In the genomic region with DNA sequence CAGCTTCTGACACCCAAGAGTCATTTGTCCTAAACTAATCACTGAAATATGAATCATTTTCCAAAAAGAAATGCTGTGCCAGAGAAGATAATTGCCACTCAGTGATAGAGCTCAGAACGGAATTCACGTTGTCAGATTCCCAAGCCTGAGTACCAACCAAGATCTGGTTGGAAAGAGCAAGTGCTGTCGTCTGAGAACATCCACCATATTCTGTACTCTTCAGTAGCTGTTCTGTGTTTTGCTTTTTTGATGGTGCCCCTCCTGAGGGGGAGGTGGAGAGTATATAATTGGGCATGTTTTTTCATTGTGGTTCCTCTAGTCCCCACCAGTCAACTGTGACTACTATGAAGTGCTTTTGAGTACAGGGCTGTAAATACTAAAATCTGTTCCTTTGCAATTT, we compare ENCODE assay signal across 8 cellular contexts. TPM values are rescaled to one million over a fixed set of nuclear protein-coding genes. Genes with fewer than 3 reads are reported as not detected.
DNase-seq lines count a peak whose midpoint lies in the region; ATAC-seq and TF ChIP-seq lines count a peak whose summit lies in the region.

No MANE protein-coding gene starts in this region.

- DNase-seq in activated naive CD4-positive, alpha-beta T cell treated with anti-CD3 and anti-CD28 coated beads for 36 hours, result no peak
- no peak for DNase-seq in activated naive CD4-positive, alpha-beta T cell treated with anti-CD3 and anti-CD28 coated beads, Interleukin-2, amount 50 U/mL, for 16 hours
- DNase-seq in WERI-Rb-1 (no peak), left cardiac atrium (no peak), NCI-H2227 (lab: John Stamatoyannopoulos, UW; ENCODE audit: unreplicated experiment) (no peak)

- ATAC-seq in left cardiac atrium (peak; percentile 11 to 72), HG03280 (IDR thresholded peaks at IDR 0.05; ENCODE audit: unreplicated experiment) (no peak), HG02642 (IDR thresholded peaks at IDR 0.05; ENCODE audit: poor library complexity, unreplicated experiment) (no peak)

- H3K36me3 ChIP-seq in WERI-Rb-1 (no peaks in the 10 kb centered on the region), subcutaneous abdominal adipose tissue (ENCODE audit: control insufficient read depth in 5 of 5, insufficient read depth in 5 of 5, low read length in 5 of 5) (peaks cover 0 to 2% (median 0%) of the 10 kb centered on the region in 5 donors)

- peak overlapping the region; percentile 58 for H3K4me3 Mint-ChIP-seq in activated naive CD4-positive, alpha-beta T cell treated with anti-CD3 and anti-CD28 coated beads for 36 hours

- peak overlapping the region; percentile 25 for H3K27ac Mint-ChIP-seq in activated naive CD4-positive, alpha-beta T cell treated with anti-CD3 and anti-CD28 coated beads for 36 hours

- no peaks in the 10 kb centered on the region for H3K27me3 ChIP-seq in WERI-Rb-1 (ENCODE audit: insufficient read depth, low read depth, severe bottlenecking)
- H3K27me3 ChIP-seq in subcutaneous abdominal adipose tissue (ENCODE audit: control insufficient read depth in 5 of 5, insufficient read depth in 4 of 5, low read length in 5 of 5), result no peaks in the 10 kb centered on the region

- peaks cover 38% of the 10 kb centered on the region for H3K4me1 Mint-ChIP-seq in activated naive CD4-positive, alpha-beta T cell treated with anti-CD3 and anti-CD28 coated beads for 36 hours (ENCODE audit: low read depth)

- H3K4me3 ChIP-seq in WERI-Rb-1 (ENCODE audit: low read depth, low read length) (no peak overlapping the region), subcutaneous abdominal adipose tissue (ENCODE audit: low read depth in 1 of 5, low read length in 5 of 5) (peak overlapping the region; percentile 53 to 72 (median 60))

- H3K9ac ChIP-seq in subcutaneous abdominal adipose tissue (ENCODE audit: low read length in 5 of 5), result peak overlapping the region; percentile 32 to 73 (median 64)

- H3K9me3 Mint-ChIP-seq in activated naive CD4-positive, alpha-beta T cell treated with anti-CD3 and anti-CD28 coated beads for 36 hours, result no peaks in the 10 kb centered on the region

- H3K9me3 ChIP-seq in WERI-Rb-1 (ENCODE audit: severe bottlenecking) (no peaks in the 10 kb centered on the region), subcutaneous abdominal adipose tissue (ENCODE audit: control insufficient read depth in 5 of 5, low read length in 5 of 5) (no peaks in the 10 kb centered on the region)

- H3K36me3 Mint-ChIP-seq in activated naive CD4-positive, alpha-beta T cell treated with anti-CD3 and anti-CD28 coated beads for 36 hours (ENCODE audit: low read depth), result no peaks in the 10 kb centered on the region

- intact Hi-C loops in activated naive CD4-positive, alpha-beta T cell treated with anti-CD3 and anti-CD28 coated beads for 36 hours (cut with micrococcal nuclease), result loop anchor here (1.0 to 5.0 kb wide), 11 partner anchors 18 to 260 kb away; partner anchors contain the start of genes GRSF1, MOB1B and UTP3
- intact Hi-C loops in left cardiac atrium (cut with DNase I), result no loop called here

- CTCF ChIA-PET in activated naive CD4-positive, alpha-beta T cell treated with anti-CD3 and anti-CD28 coated beads for 36 hours (lab: Charles Lee), result interaction anchor here (0.8 to 5.3 kb wide), 14 partner anchors 11 to 270 kb away, joined by 3 to 37 read pairs (median 5); partner anchors contain the start of genes DCK and RUFY3

- H3K27me3 Mint-ChIP-seq in activated naive CD4-positive, alpha-beta T cell treated with anti-CD3 and anti-CD28 coated beads for 36 hours (ENCODE audit: low read depth), result no peaks in the 10 kb centered on the region

- peaks cover 6 to 23% (median 17%) of the 10 kb centered on the region in 5 donors for H3K4me1 ChIP-seq in subcutaneous abdominal adipose tissue (ENCODE audit: control insufficient read depth in 5 of 5, insufficient read depth in 5 of 5, low read length in 5 of 5)

- H3K27ac ChIP-seq in WERI-Rb-1 (peak overlapping the region; percentile 15; the same call in 1 of the 2 replicates), subcutaneous abdominal adipose tissue (ENCODE audit: low read depth, low read length) (peak overlapping the region; percentile 81)

- TF ChIP-seq CTCF in WERI-Rb-1 (IDR thresholded peaks at IDR 0.05; ENCODE audit: low read depth, low read length), result no peak

RNA-seq across cellular contexts. Expression of gene RUFY3, which starts 13.2 kb away (rescaled TPM):
- 10 to 100 TPM; 14.9 to 18.0 TPM for total RNA-seq in activated naive CD4-positive, alpha-beta T cell treated with anti-CD3 and anti-CD28 coated beads for 36 hours
- 10 to 100 TPM; 23.5 to 27.7 TPM for total RNA-seq in left cardiac atrium

RNA-seq across cellular contexts. Expression of gene UTP3, which starts 46.6 kb away (rescaled TPM):
- total RNA-seq in activated naive CD4-positive, alpha-beta T cell treated with anti-CD3 and anti-CD28 coated beads for 36 hours, result 10 to 100 TPM; 18.7 to 20.0 TPM
- total RNA-seq in left cardiac atrium, result 10 to 100 TPM; 17.6 to 24.0 TPM

Comparison
In these comparisons a context has a peak if more than half of its experiments do, and no peak if none do; other contexts are left out.
1. ATAC-seq: peak in left cardiac atrium (2 of 2); none in HG03280 (single experiment) and HG02642 (single experiment).